28 cellular contexts compared by ENCODE assay signal in the genomic region with DNA sequence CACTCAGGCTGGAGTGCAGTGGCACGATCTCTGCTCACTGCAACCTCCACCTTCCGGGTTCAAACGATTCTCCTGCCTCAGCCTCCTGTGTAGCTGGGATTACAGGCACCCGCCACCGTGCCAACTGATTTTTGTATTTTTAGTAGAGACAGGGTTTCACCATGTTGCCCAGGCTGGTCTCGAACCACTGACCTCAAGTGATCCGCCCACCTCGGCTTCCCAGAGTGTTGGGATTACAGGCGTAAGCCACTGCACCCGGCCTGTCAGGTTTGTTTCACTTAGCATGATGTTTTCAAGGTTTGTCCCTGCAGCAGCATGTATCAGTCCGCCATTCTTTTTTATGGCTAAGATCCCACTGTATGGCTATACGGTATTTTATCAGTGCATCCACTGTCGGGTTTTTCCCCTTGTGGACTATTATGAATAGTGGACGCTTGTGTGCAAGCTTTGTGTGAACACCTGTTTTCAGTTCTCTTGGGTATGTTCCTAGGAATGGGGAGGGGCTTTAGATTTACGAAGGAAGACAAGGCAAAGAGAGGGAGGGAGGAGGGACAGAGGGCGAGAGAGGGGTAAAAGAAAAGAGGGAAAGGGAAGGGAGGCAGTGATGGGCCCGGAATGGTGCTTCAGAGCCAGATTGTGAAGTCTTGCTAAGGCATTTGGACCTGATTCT. TPM values are rescaled to one million over a fixed set of nuclear protein-coding genes. Genes with fewer than 3 reads are reported as not detected.
DNase-seq lines count a peak whose midpoint lies in the region; ATAC-seq and TF ChIP-seq lines count a peak whose summit lies in the region.
"Had no signal": no experiment of that assay in that cellular context is flagged by ENCODE, and none has a peak within 500 bp of the region (broad histone marks: within the 10 kb centered on the region; RNA-seq: fewer than 3 reads in every experiment).

No MANE protein-coding gene starts in this region.

- peaks cover 21% of the 10 kb centered on the region for H3K36me3 ChIP-seq in lower lobe of right lung
- peaks cover 0 to 66% (median 19%) of the 10 kb centered on the region in 6 donors for H3K36me3 ChIP-seq in spleen

- ATAC-seq in lower lobe of right lung (no peak), GM19463 (IDR thresholded peaks at IDR 0.05; ENCODE audit: unreplicated experiment) (no peak), GM18868 (IDR thresholded peaks at IDR 0.05; ENCODE audit: unreplicated experiment) (no peak), HG03135 (IDR thresholded peaks at IDR 0.05; ENCODE audit: unreplicated experiment) (no peak)
- ATAC-seq: naive thymus-derived CD8-positive, alpha-beta T cell had no signal

- CTCF ChIA-PET in AG04450 (lab: Charles Lee), result no interaction called here

- H3K27me3 ChIP-seq in AG04450 (ENCODE audit: control insufficient read depth, insufficient read depth, low read length) (no peaks in the 10 kb centered on the region), lower lobe of right lung (ENCODE audit: low read depth) (no peaks in the 10 kb centered on the region), spleen (replicated peaks in 1 of 7) (no peaks in the 10 kb centered on the region)
- H3K27me3 ChIP-seq: MG63, SJSA1, testis had no signal

- TF ChIP-seq CTCF in AG04450 (IDR thresholded peaks at IDR 0.05; ENCODE audit: low read depth, low read length) (no peak), lower lobe of right lung (IDR thresholded peaks at IDR 0.05) (no peak), spleen (IDR thresholded peaks at IDR 0.05 in 8 of 11, conservative IDR thresholded peaks at IDR 0.05 in 3 of 11) (no peak)

- DNase-seq in AG04450 (ENCODE audit: low read depth, low spot score) (no peak), lower lobe of right lung (peak; percentile 25), spleen (peak; percentile 30), SKM-1 (lab: John Stamatoyannopoulos, UW; ENCODE audit: unreplicated experiment) (no peak)
- DNase-seq: activated CD4-positive, alpha-beta memory T cell treated with anti-CD3 and anti-CD28 coated beads for 36 hours; activated CD4-positive, CD25-positive, alpha-beta regulatory T cell; activated CD8-positive, alpha-beta memory T cell treated with anti-CD3 and anti-CD28 coated beads, Interleukin-2, amount 50 U/mL, for 4 hours; activated naive CD4-positive, alpha-beta T cell treated with anti-CD3 and anti-CD28 coated beads for 36 hours; CD8-positive, alpha-beta memory T cell; effector memory CD4-positive, alpha-beta T cell; GOT3; hippocampal formation; MG63; naive thymus-derived CD8-positive, alpha-beta T cell; NCI-H2029; NCI-H526; stimulated activated CD4-positive, alpha-beta T cell treated with anti-CD3 and anti-CD28 coated beads, Interleukin-4, amount 100 ng/mL, for 1 hour; T-cell; testis had no signal

- intact Hi-C loops in lower lobe of right lung (cut with DNase I), result no loop called here
- intact Hi-C loops in spleen (cut with DNase I; ENCODE audit: low total_unique reads), result no loop called here

- H3K4me1 ChIP-seq in lower lobe of right lung (peaks cover 34% of the 10 kb centered on the region), spleen (peaks cover 8 to 70% (median 45%) of the 10 kb centered on the region in 6 donors)

- no peaks in the 10 kb centered on the region; the same call in 1 of the 2 replicates for H3K9me3 ChIP-seq in AG04450 (ENCODE audit: control insufficient read depth, insufficient read depth, low read length)
- H3K9me3 ChIP-seq in lower lobe of right lung, result no peaks in the 10 kb centered on the region
- H3K9me3 ChIP-seq in spleen, result no peaks in the 10 kb centered on the region
- H3K9me3 ChIP-seq: A549, MG63, SJSA1, testis had no signal

- POLR2A ChIA-PET in AG04450 (lab: Yijun Ruan, JAX), result no interaction called here

- no peak for TF ChIP-seq POLR2A in spleen (IDR thresholded peaks at IDR 0.05)

- 88 to 95% (median 91%) methylated on average over 17 of the region's 17 CpGs for WGBS in spleen, 5 donors

- H3K4me3 ChIP-seq in AG04450 (ENCODE audit: low read depth, low read length) (no peak overlapping the region), lower lobe of right lung (no peak overlapping the region), spleen (no peak overlapping the region)
- H3K4me3 ChIP-seq: A549, MG63, SJSA1, testis had no signal

- H3K27ac ChIP-seq in AG04450 (ENCODE audit: low read depth, low read length) (peak overlapping the region; percentile 21), angular gyrus (ENCODE audit: low read depth, low read length) (peak overlapping the region; percentile 4), lower lobe of right lung (no peak overlapping the region), spleen (peak overlapping the region in 4 of 8 donors; percentile 52 to 95 (median 84))
- H3K27ac ChIP-seq: SJSA1, testis had no signal

RNA-seq across cellular contexts. Expression of a gene that starts 13.9 kb away (rescaled TPM):
- polyA plus RNA-seq in AG04450 (2011; rRNA removed), result 14.3 and 21.1 TPM in 2 replicates
- polyA minus RNA-seq in AG04450 (2011; rRNA and poly(A)+ RNA removed), result 26.3 and 36.9 TPM in 2 replicates
- 17.0 TPM for total RNA-seq in lower lobe of right lung
- 10 to 100 TPM; 14.5 to 48.0 (median 26.4) TPM for total RNA-seq in spleen
- polyA plus RNA-seq in spleen, result 10 to 100 TPM in 1 of 3 donors, 1 to 10 TPM in 2; 4.2 to 13.4 (median 7.1) TPM
- polyA plus RNA-seq: CD8-positive, alpha-beta memory T cell; naive thymus-derived CD8-positive, alpha-beta T cell had no signal

RNA-seq across cellular contexts. Expression of a gene that starts 32.9 kb away (rescaled TPM):
- polyA plus RNA-seq in AG04450 (2011; rRNA removed) (43.7 and 52.0 TPM in 2 replicates), spleen (10 to 100 TPM; 20.5 to 27.2 (median 24.3) TPM)
- 49.2 and 58.5 TPM in 2 replicates for polyA minus RNA-seq in AG04450 (2011; rRNA and poly(A)+ RNA removed)
- total RNA-seq in lower lobe of right lung (45.8 TPM), spleen (10 to 100 TPM; 35.7 to 67.0 (median 51.5) TPM)

RNA-seq across cellular contexts. Expression of a gene that starts 39.0 kb away (rescaled TPM):
- polyA plus RNA-seq in AG04450 (2011; rRNA removed) (10.4 and 14.1 TPM in 2 replicates), spleen (10 to 100 TPM in 2 of 3 donors, 1 to 10 TPM in 1; 9.0 to 12.2 (median 10.7) TPM)
- polyA minus RNA-seq in AG04450 (2011; rRNA and poly(A)+ RNA removed), result 8.3 and 13.0 TPM in 2 replicates
- total RNA-seq in lower lobe of right lung (8.7 TPM), spleen (10 to 100 TPM; 10.6 to 25.9 (median 19.1) TPM)

RNA-seq across cellular contexts. Expression of a gene that starts 53.8 kb away (rescaled TPM):
- polyA plus RNA-seq in AG04450 (2011; rRNA removed) (0.07 and 0.11 TPM in 2 replicates), spleen (1 to 10 TPM; 1.1 to 2.1 (median 1.4) TPM)
- polyA minus RNA-seq in AG04450 (2011; rRNA and poly(A)+ RNA removed), result not detected in 2 replicates
- total RNA-seq in lower lobe of right lung (0.18 TPM), spleen (1 to 10 TPM in 2 of 7 donors, under 1 TPM in 5; 0.56 to 2.7 (median 0.79) TPM)
- total RNA-seq: mesenteric fat pad, osteoblast, renal cortical epithelial cell, SJSA1 had no signal

Comparison
In these comparisons a context has a peak if more than half of its experiments do, and no peak if none do; other contexts are left out.
1. DNase-seq: peak in lower lobe of right lung (single experiment) and spleen (single experiment); none in AG04450 (single experiment) and SKM-1 (single experiment).